Comparison of ENCODE assay signal across 1 cellular context in the genomic region with DNA sequence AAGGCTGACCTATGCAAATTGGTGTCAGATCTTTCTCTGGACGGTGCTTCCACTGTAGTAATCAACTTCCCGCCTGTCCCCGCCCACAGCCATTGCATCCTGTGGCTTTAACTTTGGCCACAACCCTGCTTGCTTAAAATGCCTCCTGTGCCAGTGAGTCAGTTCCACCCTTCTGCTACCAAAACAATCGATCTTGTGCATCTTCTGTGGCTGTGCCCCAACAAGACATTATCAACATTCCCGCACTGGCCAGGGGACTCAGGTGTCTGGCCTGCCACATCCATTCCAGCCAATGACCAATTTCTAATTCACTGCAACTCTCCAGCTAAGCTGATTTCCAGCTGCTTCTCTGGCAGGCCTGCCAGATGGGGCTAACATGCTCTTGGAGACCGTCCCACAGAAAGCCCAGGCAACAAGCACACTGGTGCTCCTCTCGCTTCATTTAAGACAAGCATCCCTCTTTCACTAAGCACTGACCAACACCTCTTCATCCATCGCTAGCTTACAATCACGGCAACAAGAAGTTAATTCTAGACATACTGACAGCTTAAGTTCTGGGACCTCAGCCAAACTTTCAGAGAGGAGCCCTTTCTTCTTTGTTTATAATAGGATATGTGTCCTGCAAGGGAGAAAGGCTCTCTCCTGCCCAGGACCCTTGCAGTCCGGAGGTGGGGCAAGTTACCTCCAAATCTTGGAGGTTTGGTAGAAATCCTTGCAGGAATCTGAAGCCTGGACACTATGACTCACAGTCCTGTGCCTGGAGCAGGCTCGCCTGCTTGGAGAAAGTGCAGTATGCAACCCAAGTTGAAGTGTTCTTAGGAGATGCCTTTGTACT.
TF ChIP-seq lines count a peak whose summit lies in the region.

No MANE protein-coding gene starts in this region.

TF ChIP-seq in IMR-90, 13 proteins besides CTCF, POLR2A, EP300 and RAD21 (continued from another document):
- no peak for TF ChIP-seq CEBPB (IDR thresholded peaks at IDR 0.05; ENCODE audit: low read depth, low read length)
- no peak for TF ChIP-seq NFE2L2 (IDR thresholded peaks at IDR 0.05; ENCODE audit: low read depth, low read length)
- TF ChIP-seq CHD1 (IDR thresholded peaks at IDR 0.05; ENCODE audit: low read depth, low read length), result no peak
- TF ChIP-seq SMC3 (IDR thresholded peaks at IDR 0.05; ENCODE audit: low read depth, low read length), result no peak
- TF ChIP-seq, protein P1, sequence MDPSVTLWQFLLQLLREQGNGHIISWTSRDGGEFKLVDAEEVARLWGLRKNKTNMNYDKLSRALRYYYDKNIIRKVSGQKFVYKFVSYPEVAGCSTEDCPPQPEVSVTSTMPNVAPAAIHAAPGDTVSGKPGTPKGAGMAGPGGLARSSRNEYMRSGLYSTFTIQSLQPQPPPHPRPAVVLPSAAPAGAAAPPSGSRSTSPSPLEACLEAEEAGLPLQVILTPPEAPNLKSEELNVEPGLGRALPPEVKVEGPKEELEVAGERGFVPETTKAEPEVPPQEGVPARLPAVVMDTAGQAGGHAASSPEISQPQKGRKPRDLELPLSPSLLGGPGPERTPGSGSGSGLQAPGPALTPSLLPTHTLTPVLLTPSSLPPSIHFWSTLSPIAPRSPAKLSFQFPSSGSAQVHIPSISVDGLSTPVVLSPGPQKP (IDR thresholded peaks at IDR 0.05; ENCODE audit: borderline replicate concordance, low read depth, low read length), result no peak
- TF ChIP-seq FOS (IDR thresholded peaks at IDR 0.05; ENCODE audit: low read depth, low read length), result peak; percentile 69; the same call in 1 of the 2 replicates
